26 cellular contexts compared by ENCODE assay signal in genomic region chr15:40355976-40356585, GRCh38. TPM values are rescaled to one million over a fixed set of nuclear protein-coding genes. Genes with fewer than 3 reads are reported as not detected.
DNase-seq lines count a peak whose midpoint lies in the region; ATAC-seq and TF ChIP-seq lines count a peak whose summit lies in the region.
"Had no signal": no experiment of that assay in that cellular context is flagged by ENCODE, and none has a peak within 500 bp of the region (broad histone marks: within the 10 kb centered on the region; RNA-seq: fewer than 3 reads in every experiment).

No MANE protein-coding gene starts in this region.

- H3K9me3 ChIP-seq in mucosa of rectum (ENCODE audit: control insufficient read depth in 2 of 2, low read length in 2 of 2), result no peaks in the 10 kb centered on the region
- no peaks in the 10 kb centered on the region for H3K9me3 ChIP-seq in spleen
- H3K9me3 ChIP-seq: A549, HAP-1, SK-N-SH had no signal

- DNase-seq in activated T-helper 1 cell treated with anti-CD3 and anti-CD28 coated beads, Interleukin-12 subunit alpha, Interleukin-12 subunit beta, Interleukin-2, Interleukin-4 antibody, amounts not matched to agents 30 ng/mL and 10 ng/mL and 1 ng/mL, durations not matched to agents 14 hours and 24 hours and 36 hours (ENCODE audit: low spot score), result no peak
- DNase-seq in spleen (peak; percentile 28), amygdala (lab: John Stamatoyannopoulos, UW) (no peak), T1000 (lab: John Stamatoyannopoulos, UW) (no peak)
- DNase-seq: C1 segment of cervical spinal cord; CD8-positive, alpha-beta T cell; DMS 273 treated with DMSO at 0.1 percent for 48 hours; DMS79; GF-D8; HFFc6; KBM-7; MM.1S; NCI-H2029; NCI-H446; NCI-H524 treated with DMSO at 0.1 percent for 48 hours; NCI-H774; PC-3; SK-N-SH had no signal

- peaks cover 2% of the 10 kb centered on the region for H3K27me3 Mint-ChIP-seq in IgD-negative memory B cell
- peaks cover 36% of the 10 kb centered on the region for H3K27me3 Mint-ChIP-seq in activated T-helper 1 cell treated with anti-CD3 and anti-CD28 coated beads, Interleukin-12 subunit alpha, Interleukin-12 subunit beta, Interleukin-2, Interleukin-4 antibody, amounts not matched to agents 30 ng/mL and 10 ng/mL and 1 ng/mL, durations not matched to agents 14 hours and 24 hours and 36 hours (ENCODE audit: insufficient read depth)

- no peaks in the 10 kb centered on the region for H3K27me3 ChIP-seq in mucosa of rectum (ENCODE audit: control insufficient read depth in 2 of 2, insufficient read depth in 2 of 2, low read length in 2 of 2)
- H3K27me3 ChIP-seq in spleen (replicated peaks in 1 of 7), result peaks cover 0 to 9% (median 0%) of the 10 kb centered on the region in 7 donors

- ATAC-seq in GM21576 (IDR thresholded peaks at IDR 0.05; ENCODE audit: unreplicated experiment), result no peak
- no peak for ATAC-seq in GM21515 (IDR thresholded peaks at IDR 0.05; ENCODE audit: unreplicated experiment)
- ATAC-seq: A549; CD8-positive, alpha-beta T cell; GM23338; PC-3 had no signal

- intact Hi-C loops in activated T-helper 1 cell treated with anti-CD3 and anti-CD28 coated beads, Interleukin-12 subunit alpha, Interleukin-12 subunit beta, Interleukin-2, Interleukin-4 antibody, amounts not matched to agents 30 ng/mL and 10 ng/mL and 1 ng/mL, durations not matched to agents 14 hours and 24 hours and 36 hours (cut with micrococcal nuclease), result no loop called here
- intact Hi-C loops in spleen (cut with DNase I; ENCODE audit: low total_unique reads), result no loop called here

- no peak for TF ChIP-seq CTCF in spleen (IDR thresholded peaks at IDR 0.05 in 8 of 11, conservative IDR thresholded peaks at IDR 0.05 in 3 of 11)

- H3K36me3 ChIP-seq in mucosa of rectum (ENCODE audit: control insufficient read depth in 2 of 2, insufficient read depth in 2 of 2, low read length in 2 of 2) (peaks cover 31 to 44% of the 10 kb centered on the region in 2 donors), spleen (no peaks in the 10 kb centered on the region)
- H3K36me3 ChIP-seq: HAP-1 had no signal

- no peak overlapping the region for H3K27ac Mint-ChIP-seq in IgD-negative memory B cell
- H3K27ac Mint-ChIP-seq in activated T-helper 1 cell treated with anti-CD3 and anti-CD28 coated beads, Interleukin-12 subunit alpha, Interleukin-12 subunit beta, Interleukin-2, Interleukin-4 antibody, amounts not matched to agents 30 ng/mL and 10 ng/mL and 1 ng/mL, durations not matched to agents 14 hours and 24 hours and 36 hours, result no peak overlapping the region
- H3K27ac Mint-ChIP-seq: CD8-positive, alpha-beta T cell; GM23338; HFFc6 had no signal

- peak overlapping the region in 1 of 2 donors; percentile 45 for H3K9ac ChIP-seq in mucosa of rectum (ENCODE audit: low read depth in 1 of 2, low read length in 2 of 2)
- H3K9ac ChIP-seq: SK-N-SH had no signal

- H3K36me3 Mint-ChIP-seq in IgD-negative memory B cell, result peaks cover 5% of the 10 kb centered on the region
- no peaks in the 10 kb centered on the region for H3K36me3 Mint-ChIP-seq in activated T-helper 1 cell treated with anti-CD3 and anti-CD28 coated beads, Interleukin-12 subunit alpha, Interleukin-12 subunit beta, Interleukin-2, Interleukin-4 antibody, amounts not matched to agents 30 ng/mL and 10 ng/mL and 1 ng/mL, durations not matched to agents 14 hours and 24 hours and 36 hours (ENCODE audit: low read depth)
- H3K36me3 Mint-ChIP-seq: CD8-positive, alpha-beta T cell had no signal

- no peak for TF ChIP-seq POLR2A in spleen (IDR thresholded peaks at IDR 0.05)

- peaks cover 0 to 4% (median 3%) of the 10 kb centered on the region in 3 donors for H3K4me1 Mint-ChIP-seq in IgD-negative memory B cell
- no peaks in the 10 kb centered on the region for H3K4me1 Mint-ChIP-seq in activated T-helper 1 cell treated with anti-CD3 and anti-CD28 coated beads, Interleukin-12 subunit alpha, Interleukin-12 subunit beta, Interleukin-2, Interleukin-4 antibody, amounts not matched to agents 30 ng/mL and 10 ng/mL and 1 ng/mL, durations not matched to agents 14 hours and 24 hours and 36 hours (ENCODE audit: low read depth)

- H3K27ac ChIP-seq in mucosa of rectum (ENCODE audit: low read depth in 2 of 2, low read length in 2 of 2), result peak overlapping the region; percentile 98 to 100
- no peak overlapping the region for H3K27ac ChIP-seq in spleen
- H3K27ac ChIP-seq: A549 had no signal

- WGBS in spleen, 5 donors, result 76 to 100% (median 84%) methylated on average over 3 to 5 of the region's 5 CpGs

- H3K4me1 ChIP-seq in mucosa of rectum (ENCODE audit: control insufficient read depth in 2 of 2, insufficient read depth in 2 of 2, low read length in 2 of 2) (peaks cover 34 to 35% of the 10 kb centered on the region in 2 donors), spleen (peaks cover 3 to 27% (median 16%) of the 10 kb centered on the region in 6 donors)

- peak overlapping the region in 3 of 4 donors; percentile 33 to 83 (median 44) for H3K4me3 Mint-ChIP-seq in IgD-negative memory B cell
- H3K4me3 Mint-ChIP-seq in activated T-helper 1 cell treated with anti-CD3 and anti-CD28 coated beads, Interleukin-12 subunit alpha, Interleukin-12 subunit beta, Interleukin-2, Interleukin-4 antibody, amounts not matched to agents 30 ng/mL and 10 ng/mL and 1 ng/mL, durations not matched to agents 14 hours and 24 hours and 36 hours, result peak overlapping the region; percentile 3
- H3K4me3 Mint-ChIP-seq: HFFc6 had no signal

- no peaks in the 10 kb centered on the region for H3K9me3 Mint-ChIP-seq in IgD-negative memory B cell
- no peaks in the 10 kb centered on the region for H3K9me3 Mint-ChIP-seq in activated T-helper 1 cell treated with anti-CD3 and anti-CD28 coated beads, Interleukin-12 subunit alpha, Interleukin-12 subunit beta, Interleukin-2, Interleukin-4 antibody, amounts not matched to agents 30 ng/mL and 10 ng/mL and 1 ng/mL, durations not matched to agents 14 hours and 24 hours and 36 hours
- H3K9me3 Mint-ChIP-seq: CD8-positive, alpha-beta T cell; HFFc6 had no signal

- H3K4me3 ChIP-seq in mucosa of rectum (ENCODE audit: low read length in 2 of 2) (no peak overlapping the region), spleen (no peak overlapping the region)
- H3K4me3 ChIP-seq: A549, GM23338, HAP-1 had no signal

RNA-seq across cellular contexts. Expression of gene DISP2, which starts 1.9 kb away (rescaled TPM):
- 0.19 TPM for polyA plus RNA-seq in IgD-negative memory B cell
- 0.02 and 0.54 TPM in 2 replicates for total RNA-seq in activated T-helper 1 cell treated with anti-CD3 and anti-CD28 coated beads, Interleukin-12 subunit alpha, Interleukin-12 subunit beta, Interleukin-2, Interleukin-4 antibody, amounts not matched to agents 30 ng/mL and 10 ng/mL and 1 ng/mL, durations not matched to agents 14 hours and 24 hours and 36 hours
- 1 to 10 TPM in 2 of 7 donors, under 1 TPM in 4, not detected in 1; 0.05 to 3.0 (median 0.45) TPM for total RNA-seq in spleen
- under 1 TPM; 0.47 to 0.63 (median 0.54) TPM for polyA plus RNA-seq in spleen

RNA-seq across cellular contexts. Expression of gene PHGR1, which starts 5.2 kb away (rescaled TPM):
- polyA plus RNA-seq in IgD-negative memory B cell (not detected), spleen (1 to 10 TPM in 1 of 3 donors, under 1 TPM in 1, not detected in 1; 0.67 to 4.9 TPM)
- total RNA-seq in activated T-helper 1 cell treated with anti-CD3 and anti-CD28 coated beads, Interleukin-12 subunit alpha, Interleukin-12 subunit beta, Interleukin-2, Interleukin-4 antibody, amounts not matched to agents 30 ng/mL and 10 ng/mL and 1 ng/mL, durations not matched to agents 14 hours and 24 hours and 36 hours, result not detected in 2 replicates
- not detected for total RNA-seq in spleen
- total RNA-seq: CD8-positive, alpha-beta T cell; GM23338; HFFc6; LHCN-M2; PC-3 had no signal
- polyA plus RNA-seq: A549, GM23338, SK-N-SH had no signal

RNA-seq across cellular contexts. Expression of gene CCDC9B, which starts 15.3 kb away (rescaled TPM):
- polyA plus RNA-seq in IgD-negative memory B cell (0.11 TPM), spleen (1 to 10 TPM; 2.2 to 8.0 (median 3.1) TPM)
- total RNA-seq in activated T-helper 1 cell treated with anti-CD3 and anti-CD28 coated beads, Interleukin-12 subunit alpha, Interleukin-12 subunit beta, Interleukin-2, Interleukin-4 antibody, amounts not matched to agents 30 ng/mL and 10 ng/mL and 1 ng/mL, durations not matched to agents 14 hours and 24 hours and 36 hours, result 0.21 and 0.24 TPM in 2 replicates
- total RNA-seq in spleen, result 10 to 100 TPM in 3 of 7 donors, 1 to 10 TPM in 4; 3.5 to 19.4 (median 9.4) TPM

RNA-seq across cellular contexts. Expression of gene KNSTRN, which starts 26.4 kb away (rescaled TPM):
- polyA plus RNA-seq in IgD-negative memory B cell (4.6 TPM), spleen (10 to 100 TPM in 1 of 3 donors, 1 to 10 TPM in 2; 6.0 to 10.3 (median 9.0) TPM)
- 48.4 and 52.1 TPM in 2 replicates for total RNA-seq in activated T-helper 1 cell treated with anti-CD3 and anti-CD28 coated beads, Interleukin-12 subunit alpha, Interleukin-12 subunit beta, Interleukin-2, Interleukin-4 antibody, amounts not matched to agents 30 ng/mL and 10 ng/mL and 1 ng/mL, durations not matched to agents 14 hours and 24 hours and 36 hours
- 10 to 100 TPM in 4 of 7 donors, 1 to 10 TPM in 3; 8.3 to 16.8 (median 11.5) TPM for total RNA-seq in spleen

RNA-seq across cellular contexts. Expression of gene INAFM2, which starts 32.6 kb away (rescaled TPM):
- 1.3 TPM for polyA plus RNA-seq in IgD-negative memory B cell
- total RNA-seq in activated T-helper 1 cell treated with anti-CD3 and anti-CD28 coated beads, Interleukin-12 subunit alpha, Interleukin-12 subunit beta, Interleukin-2, Interleukin-4 antibody, amounts not matched to agents 30 ng/mL and 10 ng/mL and 1 ng/mL, durations not matched to agents 14 hours and 24 hours and 36 hours, result 19.2 and 25.1 TPM in 2 replicates
- 10 to 100 TPM; 16.8 to 29.6 (median 22.9) TPM for total RNA-seq in spleen
- polyA plus RNA-seq in spleen, result 10 to 100 TPM in 1 of 3 donors, 1 to 10 TPM in 2; 7.4 to 10.9 (median 9.8) TPM

Comparison
In these comparisons a context has a peak if more than half of its experiments do, and no peak if none do; other contexts are left out.
1. H3K27ac ChIP-seq: peak in mucosa of rectum (2 of 2); none in spleen (0 of 8).